Comparison of ENCODE assay signal across 1 cellular context in genomic region chrX:140163376-140164159, GRCh38.
TF ChIP-seq lines count a peak whose summit lies in the region.

No MANE protein-coding gene starts in this region.

TF ChIP-seq in GM23338, 12 proteins besides CTCF, POLR2A, EP300 and RAD21 (continued from another document):
- TF ChIP-seq, protein P1, sequence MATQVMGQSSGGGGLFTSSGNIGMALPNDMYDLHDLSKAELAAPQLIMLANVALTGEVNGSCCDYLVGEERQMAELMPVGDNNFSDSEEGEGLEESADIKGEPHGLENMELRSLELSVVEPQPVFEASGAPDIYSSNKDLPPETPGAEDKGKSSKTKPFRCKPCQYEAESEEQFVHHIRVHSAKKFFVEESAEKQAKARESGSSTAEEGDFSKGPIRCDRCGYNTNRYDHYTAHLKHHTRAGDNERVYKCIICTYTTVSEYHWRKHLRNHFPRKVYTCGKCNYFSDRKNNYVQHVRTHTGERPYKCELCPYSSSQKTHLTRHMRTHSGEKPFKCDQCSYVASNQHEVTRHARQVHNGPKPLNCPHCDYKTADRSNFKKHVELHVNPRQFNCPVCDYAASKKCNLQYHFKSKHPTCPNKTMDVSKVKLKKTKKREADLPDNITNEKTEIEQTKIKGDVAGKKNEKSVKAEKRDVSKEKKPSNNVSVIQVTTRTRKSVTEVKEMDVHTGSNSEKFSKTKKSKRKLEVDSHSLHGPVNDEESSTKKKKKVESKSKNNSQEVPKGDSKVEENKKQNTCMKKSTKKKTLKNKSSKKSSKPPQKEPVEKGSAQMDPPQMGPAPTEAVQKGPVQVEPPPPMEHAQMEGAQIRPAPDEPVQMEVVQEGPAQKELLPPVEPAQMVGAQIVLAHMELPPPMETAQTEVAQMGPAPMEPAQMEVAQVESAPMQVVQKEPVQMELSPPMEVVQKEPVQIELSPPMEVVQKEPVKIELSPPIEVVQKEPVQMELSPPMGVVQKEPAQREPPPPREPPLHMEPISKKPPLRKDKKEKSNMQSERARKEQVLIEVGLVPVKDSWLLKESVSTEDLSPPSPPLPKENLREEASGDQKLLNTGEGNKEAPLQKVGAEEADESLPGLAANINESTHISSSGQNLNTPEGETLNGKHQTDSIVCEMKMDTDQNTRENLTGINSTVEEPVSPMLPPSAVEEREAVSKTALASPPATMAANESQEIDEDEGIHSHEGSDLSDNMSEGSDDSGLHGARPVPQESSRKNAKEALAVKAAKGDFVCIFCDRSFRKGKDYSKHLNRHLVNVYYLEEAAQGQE (IDR thresholded peaks at IDR 0.05; ENCODE audit: unreplicated experiment) = no peak
- no peak for TF ChIP-seq STAT1 (IDR thresholded peaks at IDR 0.05; ENCODE audit: unreplicated experiment)
- no peak for TF ChIP-seq NANOG (IDR thresholded peaks at IDR 0.05; ENCODE audit: borderline replicate concordance)
